Comparison of ENCODE assay signal across 31 cellular contexts in genomic region chr1:174136714-174137113, GRCh38.
"Had no signal": no experiment of that assay in that cellular context is flagged by ENCODE, and none has a peak within 500 bp of the region (broad histone marks: within the 10 kb centered on the region; RNA-seq: fewer than 3 reads in every experiment).

No MANE protein-coding gene starts in this region.

- H3K4me2 ChIP-seq: KMS-11, SK-N-SH had no signal

- ATAC-seq: PC-3 had no signal

- H3K9ac ChIP-seq: KMS-11, SK-N-SH had no signal

- H3K27me3 ChIP-seq: Peyer's patch had no signal

- H3K4me3 ChIP-seq: Peyer's patch, SJSA1 had no signal

- DNase-seq: Karpas-422, MM.1S, MV-4-11, NCI-H1092, NCI-H1105, NCI-H1417 treated with DMSO at 0.1 percent for 48 hours, NCI-H1436 treated with DMSO at 0.1 percent for 48 hours, NCI-H1694 treated with DMSO at 0.1 percent for 48 hours, NCI-H187 treated with DMSO at 0.1 percent for 48 hours, NCI-H2029, NCI-H2081, NCI-H2171 treated with DMSO at 0.1 percent for 48 hours, NCI-H226, NCI-H446 treated with DMSO at 0.1 percent for 48 hours, NCI-H510A, NCI-H524, NCI-H526, NCI-H69, NCI-H748 treated with DMSO at 0.1 percent for 48 hours, NCI-H82, OCI-M1, PC-3, Peyer's patch, Right ventricle myocardium superior, RPMI8226, SHP77 treated with DMSO at 0.1 percent for 48 hours, SK-N-SH, SW 1271, T-helper 1 cell had no signal

- H3K36me3 ChIP-seq: Peyer's patch, SJSA1 had no signal

- H3K9me3 ChIP-seq: Peyer's patch, SJSA1, SK-N-SH had no signal

- H3K27ac ChIP-seq: KMS-11, Peyer's patch, SJSA1 had no signal

- H3K4me1 ChIP-seq: Peyer's patch, SJSA1 had no signal
